In genomic region chr1:66733348-66734017, GRCh38 we compare ENCODE assay signal across 14 cellular contexts. TPM values are rescaled to one million over a fixed set of nuclear protein-coding genes. Genes with fewer than 3 reads are reported as not detected.
DNase-seq lines count a peak whose midpoint lies in the region; ATAC-seq and TF ChIP-seq lines count a peak whose summit lies in the region.
"Had no signal": no experiment of that assay in that cellular context is flagged by ENCODE, and none has a peak within 500 bp of the region (broad histone marks: within the 10 kb centered on the region; RNA-seq: fewer than 3 reads in every experiment).

No MANE protein-coding gene starts in this region.

- H3K27ac ChIP-seq in MM.1S (ENCODE audit: low read length) (peak overlapping the region; percentile 53; the same call in 1 of the 2 replicates), neutrophil (peak overlapping the region; percentile 73)
- H3K27ac ChIP-seq: SJCRH30, uterus had no signal

- H3K9me3 ChIP-seq in MM.1S (replicated peaks; ENCODE audit: insufficient read depth, low read length) (no peaks in the 10 kb centered on the region), neutrophil (no peaks in the 10 kb centered on the region)
- H3K9me3 ChIP-seq: SJCRH30, uterus had no signal

- DNase-seq in NCI-H748 (lab: John Stamatoyannopoulos, UW; ENCODE audit: unreplicated experiment) (peak; percentile 5), NCI-H748 treated with DMSO at 0.1 percent for 48 hours (lab: John Stamatoyannopoulos, UW) (no peak), MM.1S (peak; percentile 70), amniotic epithelial cell (ENCODE audit: low read depth) (peak; percentile 10), natural killer cell (no peak), AG08396 (ENCODE audit: low spot score) (no peak)
- DNase-seq: activated CD8-positive, alpha-beta T cell treated with anti-CD3 and anti-CD28 coated beads for 36 hours; activated naive CD8-positive, alpha-beta T cell treated with anti-CD3 and anti-CD28 coated beads, Interleukin-2, amount 10 ng/mL, durations not matched to agents 7 days and 5 days; effector memory CD4-positive, alpha-beta T cell; NCI-H2107; SJCRH30; uterus had no signal

- H3K27me3 Mint-ChIP-seq in natural killer cell (ENCODE audit: low read depth in 2 of 2), result peaks cover 8 to 9% of the 10 kb centered on the region in 2 donors
- H3K27me3 Mint-ChIP-seq: activated CD8-positive, alpha-beta T cell treated with anti-CD3 and anti-CD28 coated beads for 36 hours; activated naive CD8-positive, alpha-beta T cell treated with anti-CD3 and anti-CD28 coated beads, Interleukin-2, amount 10 ng/mL, durations not matched to agents 7 days and 5 days had no signal

- peaks cover 31% of the 10 kb centered on the region for H3K4me1 ChIP-seq in MM.1S (ENCODE audit: low read length)
- H3K4me1 ChIP-seq in neutrophil (ENCODE audit: control insufficient read depth in 1 of 2, insufficient read depth in 1 of 2, low read depth in 1 of 2, low read length in 1 of 2), result peaks cover 24 to 30% of the 10 kb centered on the region in 2 experiments
- H3K4me1 ChIP-seq: uterus had no signal

- no peaks in the 10 kb centered on the region for H3K9me3 Mint-ChIP-seq in natural killer cell
- H3K9me3 Mint-ChIP-seq: activated CD8-positive, alpha-beta T cell treated with anti-CD3 and anti-CD28 coated beads for 36 hours; activated naive CD8-positive, alpha-beta T cell treated with anti-CD3 and anti-CD28 coated beads, Interleukin-2, amount 10 ng/mL, durations not matched to agents 7 days and 5 days had no signal

- ATAC-seq in GM18498 (IDR thresholded peaks at IDR 0.05; ENCODE audit: unreplicated experiment), result no peak
- ATAC-seq in natural killer cell, result no peak

- TF ChIP-seq CTCF in MM.1S (IDR thresholded peaks at IDR 0.05; ENCODE audit: low read length) (peak; percentile 67), neutrophil (IDR thresholded peaks at IDR 0.05) (no peak), natural killer cell (IDR thresholded peaks at IDR 0.05) (no peak)

- peaks cover 5 to 9% of the 10 kb centered on the region in 2 donors for H3K4me1 Mint-ChIP-seq in natural killer cell

- no peak overlapping the region for H3K27ac Mint-ChIP-seq in natural killer cell
- H3K27ac Mint-ChIP-seq: activated CD8-positive, alpha-beta T cell treated with anti-CD3 and anti-CD28 coated beads for 36 hours; activated naive CD8-positive, alpha-beta T cell treated with anti-CD3 and anti-CD28 coated beads, Interleukin-2, amount 10 ng/mL, durations not matched to agents 7 days and 5 days had no signal

- H3K9me2 ChIP-seq in MM.1S (replicated peaks; ENCODE audit: insufficient read depth, low read length), result no peaks in the 10 kb centered on the region

- H3K36me3 ChIP-seq in MM.1S (replicated peaks; ENCODE audit: insufficient read depth, low read length) (no peaks in the 10 kb centered on the region), neutrophil (no peaks in the 10 kb centered on the region)
- H3K36me3 ChIP-seq: SJCRH30, uterus had no signal

- H3K4me3 ChIP-seq in MM.1S (ENCODE audit: low read length) (no peak overlapping the region; the same call in 1 of the 2 replicates), neutrophil (ENCODE audit: low read depth in 1 of 2, low read length in 1 of 2) (no peak overlapping the region)
- H3K4me3 ChIP-seq: SJCRH30, uterus had no signal

- peak overlapping the region; percentile 41 for H3K4me2 ChIP-seq in MM.1S (ENCODE audit: low read depth, low read length)

- no peaks in the 10 kb centered on the region for H3K36me3 Mint-ChIP-seq in natural killer cell
- H3K36me3 Mint-ChIP-seq: activated naive CD8-positive, alpha-beta T cell treated with anti-CD3 and anti-CD28 coated beads, Interleukin-2, amount 10 ng/mL, durations not matched to agents 7 days and 5 days had no signal

- H3K4me3 Mint-ChIP-seq in natural killer cell, result no peak overlapping the region
- H3K4me3 Mint-ChIP-seq: activated CD8-positive, alpha-beta T cell treated with anti-CD3 and anti-CD28 coated beads for 36 hours; activated naive CD8-positive, alpha-beta T cell treated with anti-CD3 and anti-CD28 coated beads, Interleukin-2, amount 10 ng/mL, durations not matched to agents 7 days and 5 days had no signal

- H3K79me2 ChIP-seq in MM.1S (ENCODE audit: low read length), result no peaks in the 10 kb centered on the region

- no peaks in the 10 kb centered on the region for H3K27me3 ChIP-seq in MM.1S (replicated peaks; ENCODE audit: insufficient read depth, low read length)
- H3K27me3 ChIP-seq in neutrophil, result no peaks in the 10 kb centered on the region
- H3K27me3 ChIP-seq: SJCRH30, uterus had no signal

- peaks cover 12% of the 10 kb centered on the region; the same call in 1 of the 2 replicates for H3F3A ChIP-seq in MM.1S (ENCODE audit: insufficient read depth, low read length)

- H2AFZ ChIP-seq in MM.1S (ENCODE audit: low read length), result peak overlapping the region; percentile 61

- H4K20me1 ChIP-seq in MM.1S (ENCODE audit: insufficient read depth, low read length), result no peaks in the 10 kb centered on the region

- H3K9ac ChIP-seq in MM.1S (ENCODE audit: low read length), result peak overlapping the region; percentile 11; the same call in 1 of the 2 replicates

- intact Hi-C loops in natural killer cell (cut with micrococcal nuclease), result no loop called here

RNA-seq across cellular contexts. Expression of gene DYNLT5, which starts 18.8 kb away (rescaled TPM):
- total RNA-seq in natural killer cell, result under 1 TPM in 1 of 3 donors, not detected in 2; 0.35 TPM
- total RNA-seq: activated CD8-positive, alpha-beta T cell treated with anti-CD3 and anti-CD28 coated beads for 36 hours; activated naive CD8-positive, alpha-beta T cell treated with anti-CD3 and anti-CD28 coated beads, Interleukin-2, amount 10 ng/mL, durations not matched to agents 7 days and 5 days; SJCRH30 had no signal

Comparison
In these comparisons a context has a peak if more than half of its experiments do, and no peak if none do; other contexts are left out.
1. DNase-seq: peak in NCI-H748 (single experiment), MM.1S (single experiment) and amniotic epithelial cell (single experiment); none in NCI-H748 treated with DMSO at 0.1 percent for 48 hours (single experiment), natural killer cell (single experiment) and AG08396 (single experiment).